1 cellular context compared by ENCODE assay signal in genomic region chr1:151574575-151575529, GRCh38.
A peak's percentile ranks its signal among the peaks of the same experiment; 100 is the strongest.
TF ChIP-seq lines count a peak whose summit lies in the region.

No MANE protein-coding gene starts in this region.

TF ChIP-seq in K562, 482 proteins besides CTCF, POLR2A, EP300 and RAD21 (continued from another document and continues in another):
- TF ChIP-seq MGA (IDR thresholded peaks at IDR 0.05) (peak; percentile 49; the same call in 1 of the 2 replicates), NFE2 (IDR thresholded peaks at IDR 0.05; ENCODE audit: low read depth) (peak; percentile 46; the same call in 1 of the 2 replicates), NFE2L1 (tag; IDR thresholded peaks at IDR 0.05; ENCODE audit: borderline replicate concordance, low read depth) (no peak), JUND (IDR thresholded peaks at IDR 0.05; ENCODE audit: borderline replicate concordance, low read depth, low read length) (peak; percentile 98), JUND (tag; IDR thresholded peaks at IDR 0.05; ENCODE audit: borderline replicate concordance, low read depth, low read length) (peak; percentile 95; the same call in 2 of the 3 replicates), U2AF1 (optimal IDR thresholded peaks at IDR 0.05; ENCODE audit: low read depth, low read length) (no peak), CEBPB (tag; IDR thresholded peaks at IDR 0.05) (0 out of 2 replicates have a peak, but pooled peaks have one; percentile 15), TBL1XR1 (IDR thresholded peaks at IDR 0.05; ENCODE audit: low read length in 2 of 2) (no peak), ATF1 (CRISPR knock-in tag; IDR thresholded peaks at IDR 0.05) (no peak), ATF1 (tag; IDR thresholded peaks at IDR 0.05) (peak; percentile 60; the same call in 1 of the 2 replicates), TAF1 (IDR thresholded peaks at IDR 0.05; ENCODE audit: control insufficient read depth, extremely low read depth, insufficient read depth, low read length, severe bottlenecking) (peak; percentile 14), EHMT2 (IDR thresholded peaks at IDR 0.05) (peak; percentile 83), WHSC1 (IDR thresholded peaks at IDR 0.05; ENCODE audit: low read length) (no peak), MAFG (tag; conservative IDR thresholded peaks at IDR 0.05) (no peak; the same call in 1 of the 2 replicates), NR2C1 (IDR thresholded peaks at IDR 0.05) (no peak), NR2C1 (tag; IDR thresholded peaks at IDR 0.05) (peak; percentile 52), LCOR (CRISPR knock-in tag; IDR thresholded peaks at IDR 0.05) (peak; percentile 75; the same call in 1 of the 2 replicates), DMBX1 (CRISPR knock-in tag; IDR thresholded peaks at IDR 0.05; ENCODE audit: borderline replicate concordance) (peak; percentile 68), BRCA1 (IDR thresholded peaks at IDR 0.05) (no peak), BRCA1 (CRISPR knock-in tag; IDR thresholded peaks at IDR 0.05) (no peak), GABPA (tag; conservative IDR thresholded peaks at IDR 0.05; ENCODE audit: low read depth) (0 out of 2 replicates have a peak, but pooled peaks have one; percentile 36), ZNF436 (CRISPR knock-in tag; IDR thresholded peaks at IDR 0.05) (no peak), MXD1 (CRISPR knock-in tag; IDR thresholded peaks at IDR 0.05; ENCODE audit: borderline replicate concordance, poor library complexity, severe bottlenecking) (no peak), PRDM10 (IDR thresholded peaks at IDR 0.05; ENCODE audit: partially characterized antibody) (peak; percentile 55), ZNF79 (CRISPR knock-in tag; IDR thresholded peaks at IDR 0.05; ENCODE audit: low read depth) (no peak), GTF2E2 (tag; IDR thresholded peaks at IDR 0.05) (0 out of 2 replicates have a peak, but pooled peaks have one; percentile 38), CC2D1A (IDR thresholded peaks at IDR 0.05) (no peak), MTF1 (CRISPR knock-in tag; IDR thresholded peaks at IDR 0.05; ENCODE audit: borderline replicate concordance) (no peak), ETV5 (CRISPR knock-in tag; IDR thresholded peaks at IDR 0.05; ENCODE audit: low read depth) (no peak), LEF1 (IDR thresholded peaks at IDR 0.05) (no peak), POLR2G (IDR thresholded peaks at IDR 0.05; ENCODE audit: low read depth, low read length) (peak; percentile 26; the same call in 1 of the 2 replicates), FOSL1 (tag; conservative IDR thresholded peaks at IDR 0.05) (peak; percentile 96)
- TF ChIP-seq, protein P1, sequence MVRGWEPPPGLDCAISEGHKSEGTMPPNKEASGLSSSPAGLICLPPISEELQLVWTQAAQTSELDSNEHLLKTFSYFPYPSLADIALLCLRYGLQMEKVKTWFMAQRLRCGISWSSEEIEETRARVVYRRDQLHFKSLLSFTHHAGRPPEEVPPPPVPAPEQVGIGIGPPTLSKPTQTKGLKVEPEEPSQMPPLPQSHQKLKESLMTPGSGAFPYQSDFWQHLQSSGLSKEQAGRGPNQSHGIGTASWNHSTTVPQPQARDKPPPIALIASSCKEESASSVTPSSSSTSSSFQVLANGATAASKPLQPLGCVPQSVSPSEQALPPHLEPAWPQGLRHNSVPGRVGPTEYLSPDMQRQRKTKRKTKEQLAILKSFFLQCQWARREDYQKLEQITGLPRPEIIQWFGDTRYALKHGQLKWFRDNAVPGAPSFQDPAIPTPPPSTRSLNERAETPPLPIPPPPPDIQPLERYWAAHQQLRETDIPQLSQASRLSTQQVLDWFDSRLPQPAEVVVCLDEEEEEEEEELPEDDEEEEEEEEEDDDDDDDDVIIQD (CRISPR knock-in tag; IDR thresholded peaks at IDR 0.05), result no peak
- TF ChIP-seq, protein P2, sequence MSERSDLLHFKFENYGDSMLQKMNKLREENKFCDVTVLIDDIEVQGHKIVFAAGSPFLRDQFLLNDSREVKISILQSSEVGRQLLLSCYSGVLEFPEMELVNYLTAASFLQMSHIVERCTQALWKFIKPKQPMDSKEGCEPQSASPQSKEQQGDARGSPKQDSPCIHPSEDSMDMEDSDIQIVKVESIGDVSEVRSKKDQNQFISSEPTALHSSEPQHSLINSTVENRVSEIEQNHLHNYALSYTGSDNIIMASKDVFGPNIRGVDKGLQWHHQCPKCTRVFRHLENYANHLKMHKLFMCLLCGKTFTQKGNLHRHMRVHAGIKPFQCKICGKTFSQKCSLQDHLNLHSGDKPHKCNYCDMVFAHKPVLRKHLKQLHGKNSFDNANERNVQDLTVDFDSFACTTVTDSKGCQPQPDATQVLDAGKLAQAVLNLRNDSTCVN (CRISPR knock-in tag; IDR thresholded peaks at IDR 0.05), result no peak
- TF ChIP-seq, protein P3, sequence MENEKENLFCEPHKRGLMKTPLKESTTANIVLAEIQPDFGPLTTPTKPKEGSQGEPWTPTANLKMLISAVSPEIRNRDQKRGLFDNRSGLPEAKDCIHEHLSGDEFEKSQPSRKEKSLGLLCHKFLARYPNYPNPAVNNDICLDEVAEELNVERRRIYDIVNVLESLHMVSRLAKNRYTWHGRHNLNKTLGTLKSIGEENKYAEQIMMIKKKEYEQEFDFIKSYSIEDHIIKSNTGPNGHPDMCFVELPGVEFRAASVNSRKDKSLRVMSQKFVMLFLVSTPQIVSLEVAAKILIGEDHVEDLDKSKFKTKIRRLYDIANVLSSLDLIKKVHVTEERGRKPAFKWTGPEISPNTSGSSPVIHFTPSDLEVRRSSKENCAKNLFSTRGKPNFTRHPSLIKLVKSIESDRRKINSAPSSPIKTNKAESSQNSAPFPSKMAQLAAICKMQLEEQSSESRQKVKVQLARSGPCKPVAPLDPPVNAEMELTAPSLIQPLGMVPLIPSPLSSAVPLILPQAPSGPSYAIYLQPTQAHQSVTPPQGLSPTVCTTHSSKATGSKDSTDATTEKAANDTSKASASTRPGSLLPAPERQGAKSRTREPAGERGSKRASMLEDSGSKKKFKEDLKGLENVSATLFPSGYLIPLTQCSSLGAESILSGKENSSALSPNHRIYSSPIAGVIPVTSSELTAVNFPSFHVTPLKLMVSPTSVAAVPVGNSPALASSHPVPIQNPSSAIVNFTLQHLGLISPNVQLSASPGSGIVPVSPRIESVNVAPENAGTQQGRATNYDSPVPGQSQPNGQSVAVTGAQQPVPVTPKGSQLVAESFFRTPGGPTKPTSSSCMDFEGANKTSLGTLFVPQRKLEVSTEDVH (IDR thresholded peaks at IDR 0.05; ENCODE audit: low read depth, partially characterized antibody), result no peak
- TF ChIP-seq, protein P4, sequence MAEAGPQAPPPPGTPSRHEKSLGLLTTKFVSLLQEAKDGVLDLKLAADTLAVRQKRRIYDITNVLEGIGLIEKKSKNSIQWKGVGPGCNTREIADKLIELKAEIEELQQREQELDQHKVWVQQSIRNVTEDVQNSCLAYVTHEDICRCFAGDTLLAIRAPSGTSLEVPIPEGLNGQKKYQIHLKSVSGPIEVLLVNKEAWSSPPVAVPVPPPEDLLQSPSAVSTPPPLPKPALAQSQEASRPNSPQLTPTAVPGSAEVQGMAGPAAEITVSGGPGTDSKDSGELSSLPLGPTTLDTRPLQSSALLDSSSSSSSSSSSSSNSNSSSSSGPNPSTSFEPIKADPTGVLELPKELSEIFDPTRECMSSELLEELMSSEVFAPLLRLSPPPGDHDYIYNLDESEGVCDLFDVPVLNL (CRISPR knock-in tag; IDR thresholded peaks at IDR 0.05; ENCODE audit: low read depth), result no peak
- TF ChIP-seq, protein P5, sequence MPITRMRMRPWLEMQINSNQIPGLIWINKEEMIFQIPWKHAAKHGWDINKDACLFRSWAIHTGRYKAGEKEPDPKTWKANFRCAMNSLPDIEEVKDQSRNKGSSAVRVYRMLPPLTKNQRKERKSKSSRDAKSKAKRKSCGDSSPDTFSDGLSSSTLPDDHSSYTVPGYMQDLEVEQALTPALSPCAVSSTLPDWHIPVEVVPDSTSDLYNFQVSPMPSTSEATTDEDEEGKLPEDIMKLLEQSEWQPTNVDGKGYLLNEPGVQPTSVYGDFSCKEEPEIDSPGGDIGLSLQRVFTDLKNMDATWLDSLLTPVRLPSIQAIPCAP (CRISPR knock-in tag; IDR thresholded peaks at IDR 0.05; ENCODE audit: borderline replicate concordance), result no peak
